ENCODE assay signal across 3 cellular contexts in genomic region chr1:11645270-11645669, GRCh38.
"Had no signal": no experiment of that assay in that cellular context is flagged by ENCODE, and none has a peak within 500 bp of the region (broad histone marks: within the 10 kb centered on the region; RNA-seq: fewer than 3 reads in every experiment).

No MANE protein-coding gene starts in this region.

- H3K4me3 ChIP-seq: K562 had no signal

- H3K27ac ChIP-seq: HL-60, KMS-11 had no signal
